ENCODE assay signal across 8 cellular contexts in genomic region chr6:52598123-52598823, GRCh38. TPM values are rescaled to one million over a fixed set of nuclear protein-coding genes. Genes with fewer than 3 reads are reported as not detected.
A peak's percentile ranks its signal among the peaks of the same experiment; 100 is the strongest.
DNase-seq lines count a peak whose midpoint lies in the region; ATAC-seq and TF ChIP-seq lines count a peak whose summit lies in the region.

No MANE protein-coding gene starts in this region.

- no peak overlapping the region for H3K23ac ChIP-seq in trophoblast cell (ENCODE audit: low read length)

- no peak overlapping the region for H3K4ac ChIP-seq in trophoblast cell (ENCODE audit: low read depth, low read length)

- no peak overlapping the region for H2BK12ac ChIP-seq in trophoblast cell (ENCODE audit: low read length)

- TF ChIP-seq CTCF in A673 (conservative IDR thresholded peaks at IDR 0.05; ENCODE audit: low read depth, low read length) (peak; percentile 89), GM12864 (IDR thresholded peaks at IDR 0.05; ENCODE audit: low read depth, low read length, missing control alignments) (peak; percentile 52)

- H3K4me1 ChIP-seq in A673 (ENCODE audit: insufficient read depth, low read length, poor library complexity, severe bottlenecking) (peaks cover 20% of the 10 kb centered on the region), trophoblast cell (ENCODE audit: control insufficient read depth in 1 of 2, insufficient read depth in 2 of 2, low read length in 2 of 2) (peaks cover 0 to 3% of the 10 kb centered on the region in 2 experiments)

- no peaks in the 10 kb centered on the region for H3K79me1 ChIP-seq in trophoblast cell (ENCODE audit: low read length)

- peak; percentile 91 for DNase-seq in A673 (ENCODE audit: low spot score)
- no peak for DNase-seq in GM12864 (ENCODE audit: low read depth)
- peak; percentile 44 for DNase-seq in NCI-H1092 treated with DMSO at 0.1 percent for 48 hours (lab: John Stamatoyannopoulos, UW)
- DNase-seq in activated T-cell treated with anti-CD3 and anti-CD28 coated beads, Interleukin-2, amount 50 U/mL, for 4 hours, result peak; percentile 8
- peak; percentile 65 for DNase-seq in Right ventricle myocardium superior
- peak; percentile 29 to 51 for DNase-seq in trophoblast cell

- H3K9me3 Mint-ChIP-seq in activated T-cell treated with anti-CD3 and anti-CD28 coated beads, Interleukin-2, amount 50 U/mL, for 4 hours, result no peaks in the 10 kb centered on the region

- H3K27me3 Mint-ChIP-seq in activated T-cell treated with anti-CD3 and anti-CD28 coated beads, Interleukin-2, amount 50 U/mL, for 4 hours (ENCODE audit: low read depth), result peaks cover 4% of the 10 kb centered on the region

- no peak overlapping the region for H3K4me2 ChIP-seq in trophoblast cell (ENCODE audit: low read length)

- H3K36me3 Mint-ChIP-seq in activated T-cell treated with anti-CD3 and anti-CD28 coated beads, Interleukin-2, amount 50 U/mL, for 4 hours (ENCODE audit: insufficient read depth), result no peaks in the 10 kb centered on the region

- H3K9me3 ChIP-seq in A673 (ENCODE audit: low read depth, low read length, poor library complexity, severe bottlenecking) (no peaks in the 10 kb centered on the region), trophoblast cell (ENCODE audit: insufficient read depth, low read depth, low read length) (peaks cover 1% of the 10 kb centered on the region)

- no peak overlapping the region for H3K4me3 ChIP-seq in A673 (ENCODE audit: low read depth, low read length, poor library complexity, severe bottlenecking)
- no peak overlapping the region for H3K4me3 ChIP-seq in GM12864 (ENCODE audit: low read depth, low read length)
- H3K4me3 ChIP-seq in trophoblast cell (ENCODE audit: low read depth, low read length), result no peak overlapping the region

- H4K91ac ChIP-seq in trophoblast cell (ENCODE audit: low read depth, low read length), result no peak overlapping the region

- POLR2A ChIA-PET in A673 (lab: Charles Lee; ENCODE audit: low non-redundant PET), result no interaction called here

- CTCF ChIA-PET in A673 (lab: Charles Lee), result interaction anchor here (0.5 to 1.1 kb wide), 6 partner anchors 9 to 191 kb away, joined by 3 to 8 read pairs (median 3); no protein-coding TSS in a partner anchor

- H3K4me1 Mint-ChIP-seq in activated T-cell treated with anti-CD3 and anti-CD28 coated beads, Interleukin-2, amount 50 U/mL, for 4 hours (ENCODE audit: low read depth), result peaks cover 4% of the 10 kb centered on the region

- no peak overlapping the region for H3K27ac ChIP-seq in A673 (ENCODE audit: low read depth, low read length, poor library complexity, severe bottlenecking)
- H3K27ac ChIP-seq in trophoblast cell (ENCODE audit: low read depth, low read length), result no peak overlapping the region

- no peak overlapping the region for H4K12ac ChIP-seq in trophoblast cell (ENCODE audit: low read depth, low read length)

- BruUV-seq in A673 (replicated peaks; lab: Mats Ljungman, UMichigan), result no TSS peak

- H3K18ac ChIP-seq in trophoblast cell (ENCODE audit: low read length), result no peak overlapping the region

- no peak overlapping the region for H2BK5ac ChIP-seq in trophoblast cell (ENCODE audit: low read depth, low read length, poor library complexity)

- H2AFZ ChIP-seq in trophoblast cell (ENCODE audit: insufficient read depth, low read length, poor library complexity), result no peak overlapping the region

- ATAC-seq in activated T-cell treated with anti-CD3 and anti-CD28 coated beads, Interleukin-2, amount 50 U/mL, for 4 hours, result peak; percentile 43 to 52
- ATAC-seq in Right ventricle myocardium superior (ENCODE audit: poor library complexity) (peak; percentile 77), GM21529 (IDR thresholded peaks at IDR 0.05; ENCODE audit: unreplicated experiment) (no peak), HG02852 (IDR thresholded peaks at IDR 0.05; ENCODE audit: unreplicated experiment) (no peak)

- no peak overlapping the region for H2AK5ac ChIP-seq in trophoblast cell (ENCODE audit: low read length)

- no peak overlapping the region for H3K9ac ChIP-seq in trophoblast cell (ENCODE audit: low read length)

- H3K4me3 Mint-ChIP-seq in activated T-cell treated with anti-CD3 and anti-CD28 coated beads, Interleukin-2, amount 50 U/mL, for 4 hours, result no peak overlapping the region

- H3K79me2 ChIP-seq in trophoblast cell (ENCODE audit: control insufficient read depth, insufficient read depth, low read length, poor library complexity), result no peaks in the 10 kb centered on the region

- peak overlapping the region; percentile 41 for H4K8ac ChIP-seq in trophoblast cell (ENCODE audit: low read depth, low read length)

- H3K27me3 ChIP-seq in A673 (replicated peaks; ENCODE audit: insufficient read depth, low read depth, low read length, poor library complexity), result no peaks in the 10 kb centered on the region
- no peaks in the 10 kb centered on the region for H3K27me3 ChIP-seq in trophoblast cell (ENCODE audit: insufficient read depth, low read length)

- intact Hi-C loops in A673 (cut with micrococcal nuclease; ENCODE audit: unreplicated experiment) (loop anchor here (1.0 kb wide), 1 partner anchor 182 kb away; no protein-coding TSS in a partner anchor), Right ventricle myocardium superior (cut with DNase I) (no loop called here)

- H2BK120ac ChIP-seq in trophoblast cell (ENCODE audit: insufficient read depth, low read length, poor library complexity), result no peak overlapping the region

- H3K14ac ChIP-seq in trophoblast cell (ENCODE audit: low read length), result no peak overlapping the region

- WGBS in trophoblast cell (ENCODE audit: extremely low coverage, insufficient coverage, insufficient read length), result no CpG with 5 or more reads among the region's 12 CpGs

- H3K36me3 ChIP-seq in A673 (ENCODE audit: insufficient read depth, low read length, poor library complexity, severe bottlenecking) (no peaks in the 10 kb centered on the region), trophoblast cell (ENCODE audit: control insufficient read depth in 1 of 2, insufficient read depth in 2 of 2, low read length in 2 of 2) (no peaks in the 10 kb centered on the region)

RNA-seq across cellular contexts. Expression of gene TRAM2, which starts 21.4 kb away (rescaled TPM):
- total RNA-seq in A673 (2021) (20.9 and 21.9 TPM in 2 replicates), Right ventricle myocardium superior (11.0 TPM)
- 1 to 10 TPM; 1.6 to 2.9 (median 2.4) TPM for total RNA-seq in activated T-cell treated with anti-CD3 and anti-CD28 coated beads, Interleukin-2, amount 50 U/mL, for 4 hours
- 30.3 and 31.3 TPM in 2 replicates for polyA plus RNA-seq in trophoblast cell (2013)

Comparison
In these comparisons a context has a peak if more than half of its experiments do, and no peak if none do; other contexts are left out.
1. ATAC-seq: peak in activated T-cell treated with anti-CD3 and anti-CD28 coated beads, Interleukin-2, amount 50 U/mL, for 4 hours (2 of 2) and Right ventricle myocardium superior (single experiment); none in GM21529 (single experiment) and HG02852 (single experiment).